ENCODE assay signal across 2 cellular contexts in the genomic region with DNA sequence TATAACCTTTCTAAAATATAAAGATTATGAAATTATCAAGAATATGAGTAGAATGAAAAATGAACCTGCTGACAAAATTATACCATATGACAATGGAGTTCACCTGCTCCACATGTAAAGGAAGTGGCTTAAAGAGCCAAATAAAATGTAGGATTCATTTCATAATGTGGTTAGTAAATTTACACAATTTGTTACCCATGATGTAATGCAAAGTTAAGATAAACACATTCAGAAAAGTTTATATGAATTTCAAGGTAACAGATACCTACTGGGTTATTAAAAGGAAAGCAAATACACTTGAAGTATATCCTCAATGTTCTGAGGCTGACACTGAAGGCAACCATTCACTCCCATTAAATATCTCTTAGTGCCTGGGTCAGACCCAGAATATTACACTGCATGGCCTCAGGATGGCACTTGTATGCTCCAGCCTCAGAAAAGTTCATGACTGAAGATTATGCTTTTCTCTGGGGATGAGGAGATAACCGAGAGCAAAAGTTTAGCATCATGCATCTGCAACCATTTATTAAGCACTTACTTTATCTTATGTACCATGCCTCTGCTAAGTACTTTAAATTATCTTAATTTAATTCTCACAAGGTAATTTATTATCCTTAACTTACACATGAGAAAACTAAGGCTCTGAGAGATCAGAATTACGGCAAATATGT.
TF ChIP-seq lines count a peak whose summit lies in the region.

No MANE protein-coding gene starts in this region.

TF ChIP-seq in SK-N-SH treated with all-trans-retinoic acid at 6 μM for 48 hours, 23 proteins besides CTCF, POLR2A, EP300 and RAD21:
- no peak for TF ChIP-seq ARNTL (CRISPR knock-in tag; IDR thresholded peaks at IDR 0.05; ENCODE audit: borderline replicate concordance, low read depth)
- no peak for TF ChIP-seq ESRRG (CRISPR knock-in tag; IDR thresholded peaks at IDR 0.05)
- TF ChIP-seq, protein P1, sequence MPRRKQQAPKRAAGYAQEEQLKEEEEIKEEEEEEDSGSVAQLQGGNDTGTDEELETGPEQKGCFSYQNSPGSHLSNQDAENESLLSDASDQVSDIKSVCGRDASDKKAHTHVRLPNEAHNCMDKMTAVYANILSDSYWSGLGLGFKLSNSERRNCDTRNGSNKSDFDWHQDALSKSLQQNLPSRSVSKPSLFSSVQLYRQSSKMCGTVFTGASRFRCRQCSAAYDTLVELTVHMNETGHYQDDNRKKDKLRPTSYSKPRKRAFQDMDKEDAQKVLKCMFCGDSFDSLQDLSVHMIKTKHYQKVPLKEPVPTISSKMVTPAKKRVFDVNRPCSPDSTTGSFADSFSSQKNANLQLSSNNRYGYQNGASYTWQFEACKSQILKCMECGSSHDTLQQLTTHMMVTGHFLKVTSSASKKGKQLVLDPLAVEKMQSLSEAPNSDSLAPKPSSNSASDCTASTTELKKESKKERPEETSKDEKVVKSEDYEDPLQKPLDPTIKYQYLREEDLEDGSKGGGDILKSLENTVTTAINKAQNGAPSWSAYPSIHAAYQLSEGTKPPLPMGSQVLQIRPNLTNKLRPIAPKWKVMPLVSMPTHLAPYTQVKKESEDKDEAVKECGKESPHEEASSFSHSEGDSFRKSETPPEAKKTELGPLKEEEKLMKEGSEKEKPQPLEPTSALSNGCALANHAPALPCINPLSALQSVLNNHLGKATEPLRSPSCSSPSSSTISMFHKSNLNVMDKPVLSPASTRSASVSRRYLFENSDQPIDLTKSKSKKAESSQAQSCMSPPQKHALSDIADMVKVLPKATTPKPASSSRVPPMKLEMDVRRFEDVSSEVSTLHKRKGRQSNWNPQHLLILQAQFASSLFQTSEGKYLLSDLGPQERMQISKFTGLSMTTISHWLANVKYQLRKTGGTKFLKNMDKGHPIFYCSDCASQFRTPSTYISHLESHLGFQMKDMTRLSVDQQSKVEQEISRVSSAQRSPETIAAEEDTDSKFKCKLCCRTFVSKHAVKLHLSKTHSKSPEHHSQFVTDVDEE (CRISPR knock-in tag; IDR thresholded peaks at IDR 0.05) = peak; percentile 92
- 0 out of 2 replicates have a peak, but pooled peaks have one; percentile 34 for TF ChIP-seq PPARA (CRISPR knock-in tag; IDR thresholded peaks at IDR 0.05; ENCODE audit: borderline replicate concordance)
- TF ChIP-seq ZFP30 (CRISPR knock-in tag; IDR thresholded peaks at IDR 0.05) = peak; percentile 39; the same call in 1 of the 2 replicates
- TF ChIP-seq GLIS3 (CRISPR knock-in tag; IDR thresholded peaks at IDR 0.05) = 0 out of 2 replicates have a peak, but pooled peaks have one; percentile 40
- TF ChIP-seq, protein P2, sequence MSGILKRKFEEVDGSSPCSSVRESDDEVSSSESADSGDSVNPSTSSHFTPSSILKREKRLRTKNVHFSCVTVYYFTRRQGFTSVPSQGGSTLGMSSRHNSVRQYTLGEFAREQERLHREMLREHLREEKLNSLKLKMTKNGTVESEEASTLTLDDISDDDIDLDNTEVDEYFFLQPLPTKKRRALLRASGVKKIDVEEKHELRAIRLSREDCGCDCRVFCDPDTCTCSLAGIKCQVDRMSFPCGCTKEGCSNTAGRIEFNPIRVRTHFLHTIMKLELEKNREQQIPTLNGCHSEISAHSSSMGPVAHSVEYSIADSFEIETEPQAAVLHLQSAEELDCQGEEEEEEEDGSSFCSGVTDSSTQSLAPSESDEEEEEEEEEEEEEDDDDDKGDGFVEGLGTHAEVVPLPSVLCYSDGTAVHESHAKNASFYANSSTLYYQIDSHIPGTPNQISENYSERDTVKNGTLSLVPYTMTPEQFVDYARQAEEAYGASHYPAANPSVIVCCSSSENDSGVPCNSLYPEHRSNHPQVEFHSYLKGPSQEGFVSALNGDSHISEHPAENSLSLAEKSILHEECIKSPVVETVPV (CRISPR knock-in tag; IDR thresholded peaks at IDR 0.05) = peak; percentile 85
- TF ChIP-seq ZFP3 (CRISPR knock-in tag; IDR thresholded peaks at IDR 0.05) = no peak
- TF ChIP-seq TCF4 (CRISPR knock-in tag; IDR thresholded peaks at IDR 0.05; ENCODE audit: borderline replicate concordance) = peak; percentile 98
- TF ChIP-seq ZC3H10 (CRISPR knock-in tag; IDR thresholded peaks at IDR 0.05) = no peak
- TF ChIP-seq, protein P3, sequence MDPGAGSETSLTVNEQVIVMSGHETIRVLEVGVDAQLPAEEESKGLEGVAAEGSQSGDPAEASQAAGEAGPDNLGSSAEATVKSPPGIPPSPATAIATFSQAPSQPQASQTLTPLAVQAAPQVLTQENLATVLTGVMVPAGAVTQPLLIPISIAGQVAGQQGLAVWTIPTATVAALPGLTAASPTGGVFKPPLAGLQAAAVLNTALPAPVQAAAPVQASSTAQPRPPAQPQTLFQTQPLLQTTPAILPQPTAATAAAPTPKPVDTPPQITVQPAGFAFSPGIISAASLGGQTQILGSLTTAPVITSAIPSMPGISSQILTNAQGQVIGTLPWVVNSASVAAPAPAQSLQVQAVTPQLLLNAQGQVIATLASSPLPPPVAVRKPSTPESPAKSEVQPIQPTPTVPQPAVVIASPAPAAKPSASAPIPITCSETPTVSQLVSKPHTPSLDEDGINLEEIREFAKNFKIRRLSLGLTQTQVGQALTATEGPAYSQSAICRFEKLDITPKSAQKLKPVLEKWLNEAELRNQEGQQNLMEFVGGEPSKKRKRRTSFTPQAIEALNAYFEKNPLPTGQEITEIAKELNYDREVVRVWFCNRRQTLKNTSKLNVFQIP (CRISPR knock-in tag; IDR thresholded peaks at IDR 0.05; ENCODE audit: borderline replicate concordance, low read depth) = no peak
- TF ChIP-seq SNAI2 (CRISPR knock-in tag; IDR thresholded peaks at IDR 0.05) = peak; percentile 87
- 0 out of 2 replicates have a peak, but pooled peaks have one; percentile 46 for TF ChIP-seq ZNF8 (CRISPR knock-in tag; IDR thresholded peaks at IDR 0.05)
- TF ChIP-seq ISL1 (CRISPR knock-in tag; IDR thresholded peaks at IDR 0.05) = peak; percentile 96
TF ChIP-seq in SK-N-SH treated with all-trans-retinoic acid at 6 μM for 48 hours: peak in this region for 9.

TF ChIP-seq in GM23338, 12 proteins besides CTCF, POLR2A, EP300 and RAD21:
- TF ChIP-seq CREB1 (CRISPR knock-in tag; IDR thresholded peaks at IDR 0.05; ENCODE audit: low read depth) = no peak
- no peak for TF ChIP-seq ZNF331 (CRISPR knock-in tag; IDR thresholded peaks at IDR 0.05; ENCODE audit: low read depth)
- no peak for TF ChIP-seq REST (IDR thresholded peaks at IDR 0.05; ENCODE audit: unreplicated experiment)
- no peak for TF ChIP-seq JUNB (IDR thresholded peaks at IDR 0.05; ENCODE audit: unreplicated experiment)
- TF ChIP-seq ZNF114 (CRISPR knock-in tag; IDR thresholded peaks at IDR 0.05) = no peak
- TF ChIP-seq NANOG (IDR thresholded peaks at IDR 0.05; ENCODE audit: borderline replicate concordance) = no peak
- no peak for TF ChIP-seq ETS1 (IDR thresholded peaks at IDR 0.05)
- TF ChIP-seq, protein P4, sequence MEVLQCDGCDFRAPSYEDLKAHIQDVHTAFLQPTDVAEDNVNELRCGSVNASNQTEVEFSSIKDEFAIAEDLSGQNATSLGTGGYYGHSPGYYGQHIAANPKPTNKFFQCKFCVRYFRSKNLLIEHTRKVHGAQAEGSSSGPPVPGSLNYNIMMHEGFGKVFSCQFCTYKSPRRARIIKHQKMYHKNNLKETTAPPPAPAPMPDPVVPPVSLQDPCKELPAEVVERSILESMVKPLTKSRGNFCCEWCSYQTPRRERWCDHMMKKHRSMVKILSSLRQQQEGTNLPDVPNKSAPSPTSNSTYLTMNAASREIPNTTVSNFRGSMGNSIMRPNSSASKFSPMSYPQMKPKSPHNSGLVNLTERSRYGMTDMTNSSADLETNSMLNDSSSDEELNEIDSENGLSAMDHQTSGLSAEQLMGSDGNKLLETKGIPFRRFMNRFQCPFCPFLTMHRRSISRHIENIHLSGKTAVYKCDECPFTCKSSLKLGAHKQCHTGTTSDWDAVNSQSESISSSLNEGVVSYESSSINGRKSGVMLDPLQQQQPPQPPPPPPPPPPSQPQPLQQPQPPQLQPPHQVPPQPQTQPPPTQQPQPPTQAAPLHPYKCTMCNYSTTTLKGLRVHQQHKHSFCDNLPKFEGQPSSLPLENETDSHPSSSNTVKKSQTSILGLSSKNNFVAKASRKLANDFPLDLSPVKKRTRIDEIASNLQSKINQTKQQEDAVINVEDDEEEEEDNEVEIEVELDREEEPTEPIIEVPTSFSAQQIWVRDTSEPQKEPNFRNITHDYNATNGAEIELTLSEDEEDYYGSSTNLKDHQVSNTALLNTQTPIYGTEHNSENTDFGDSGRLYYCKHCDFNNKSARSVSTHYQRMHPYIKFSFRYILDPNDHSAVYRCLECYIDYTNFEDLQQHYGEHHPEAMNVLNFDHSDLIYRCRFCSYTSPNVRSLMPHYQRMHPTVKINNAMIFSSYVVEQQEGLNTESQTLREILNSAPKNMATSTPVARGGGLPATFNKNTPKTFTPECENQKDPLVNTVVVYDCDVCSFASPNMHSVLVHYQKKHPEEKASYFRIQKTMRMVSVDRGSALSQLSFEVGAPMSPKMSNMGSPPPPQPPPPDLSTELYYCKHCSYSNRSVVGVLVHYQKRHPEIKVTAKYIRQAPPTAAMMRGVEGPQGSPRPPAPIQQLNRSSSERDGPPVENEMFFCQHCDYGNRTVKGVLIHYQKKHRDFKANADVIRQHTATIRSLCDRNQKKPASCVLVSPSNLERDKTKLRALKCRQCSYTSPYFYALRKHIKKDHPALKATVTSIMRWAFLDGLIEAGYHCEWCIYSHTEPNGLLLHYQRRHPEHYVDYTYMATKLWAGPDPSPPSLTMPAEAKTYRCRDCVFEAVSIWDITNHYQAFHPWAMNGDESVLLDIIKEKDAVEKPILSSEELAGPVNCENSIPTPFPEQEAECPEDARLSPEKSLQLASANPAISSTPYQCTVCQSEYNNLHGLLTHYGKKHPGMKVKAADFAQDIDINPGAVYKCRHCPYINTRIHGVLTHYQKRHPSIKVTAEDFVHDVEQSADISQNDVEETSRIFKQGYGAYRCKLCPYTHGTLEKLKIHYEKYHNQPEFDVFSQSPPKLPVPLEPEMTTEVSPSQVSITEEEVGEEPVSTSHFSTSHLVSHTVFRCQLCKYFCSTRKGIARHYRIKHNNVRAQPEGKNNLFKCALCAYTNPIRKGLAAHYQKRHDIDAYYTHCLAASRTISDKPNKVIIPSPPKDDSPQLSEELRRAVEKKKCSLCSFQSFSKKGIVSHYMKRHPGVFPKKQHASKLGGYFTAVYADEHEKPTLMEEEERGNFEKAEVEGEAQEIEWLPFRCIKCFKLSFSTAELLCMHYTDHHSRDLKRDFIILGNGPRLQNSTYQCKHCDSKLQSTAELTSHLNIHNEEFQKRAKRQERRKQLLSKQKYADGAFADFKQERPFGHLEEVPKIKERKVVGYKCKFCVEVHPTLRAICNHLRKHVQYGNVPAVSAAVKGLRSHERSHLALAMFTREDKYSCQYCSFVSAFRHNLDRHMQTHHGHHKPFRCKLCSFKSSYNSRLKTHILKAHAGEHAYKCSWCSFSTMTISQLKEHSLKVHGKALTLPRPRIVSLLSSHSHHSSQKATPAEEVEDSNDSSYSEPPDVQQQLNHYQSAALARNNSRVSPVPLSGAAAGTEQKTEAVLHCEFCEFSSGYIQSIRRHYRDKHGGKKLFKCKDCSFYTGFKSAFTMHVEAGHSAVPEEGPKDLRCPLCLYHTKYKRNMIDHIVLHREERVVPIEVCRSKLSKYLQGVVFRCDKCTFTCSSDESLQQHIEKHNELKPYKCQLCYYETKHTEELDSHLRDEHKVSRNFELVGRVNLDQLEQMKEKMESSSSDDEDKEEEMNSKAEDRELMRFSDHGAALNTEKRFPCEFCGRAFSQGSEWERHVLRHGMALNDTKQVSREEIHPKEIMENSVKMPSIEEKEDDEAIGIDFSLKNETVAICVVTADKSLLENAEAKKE (CRISPR knock-in tag; IDR thresholded peaks at IDR 0.05) = no peak
- TF ChIP-seq POLR2AphosphoS5 (IDR thresholded peaks at IDR 0.05; ENCODE audit: low read depth) = no peak
- no peak for TF ChIP-seq EZH2 (IDR thresholded peaks at IDR 0.05; ENCODE audit: low read depth, unreplicated experiment)
- TF ChIP-seq EZH2phosphoT487 (IDR thresholded peaks at IDR 0.05; ENCODE audit: unreplicated experiment) = no peak
- no peak for TF ChIP-seq STAT1 (IDR thresholded peaks at IDR 0.05; ENCODE audit: unreplicated experiment)
